8 cellular contexts compared by ENCODE assay signal in genomic region chr16:50741808-50742520, GRCh38. TPM values are rescaled to one million over a fixed set of nuclear protein-coding genes. Genes with fewer than 3 reads are reported as not detected.
DNase-seq lines count a peak whose midpoint lies in the region; ATAC-seq, FAIRE-seq and TF ChIP-seq lines count a peak whose summit lies in the region.

CYLD (plus strand) TSS chr16:50742086; CDS start chr16:50749699, 7,613 bp downstream.

- H3K27ac ChIP-seq in kidney (ENCODE audit: low read depth in 2 of 2, low read length in 2 of 2): peak within 1 kb of the TSS; percentile 45 to 79

- H3K36me3 Mint-ChIP-seq in chondrocyte (ENCODE audit: low read depth): peaks cover 3% of the 10 kb centered on the region

- no peaks in the 10 kb centered on the region for H3K36me3 ChIP-seq in kidney (ENCODE audit: control insufficient read depth in 1 of 2, insufficient read depth in 2 of 2, low read length in 2 of 2)

- H3K4me1 Mint-ChIP-seq in chondrocyte (ENCODE audit: low read depth): peaks cover 32% of the 10 kb centered on the region

- H3K4me1 ChIP-seq in kidney (ENCODE audit: control insufficient read depth in 1 of 2, insufficient read depth in 1 of 2, low read depth in 1 of 2, low read length in 2 of 2): peaks cover 3 to 5% of the 10 kb centered on the region in 2 donors

- peak within 1 kb of the TSS; percentile 89 for H3K27ac Mint-ChIP-seq in chondrocyte (ENCODE audit: unreplicated experiment)

- H3K9ac ChIP-seq in kidney (ENCODE audit: low read length in 2 of 2): peak within 1 kb of the TSS; percentile 83 to 85

- H3K9me3 ChIP-seq in kidney (ENCODE audit: control insufficient read depth in 1 of 2, low read length in 2 of 2): no peaks in the 10 kb centered on the region

- peak within 1 kb of the TSS; percentile 83 to 92 for H3K4me3 ChIP-seq in kidney (ENCODE audit: low read length in 2 of 2)

- TF ChIP-seq CTCF in chondrocyte (IDR thresholded peaks at IDR 0.05): no peak
- no peak for TF ChIP-seq CTCF in kidney (IDR thresholded peaks at IDR 0.05; ENCODE audit: borderline replicate concordance, extremely low read depth, insufficient read depth)

- intact Hi-C loops in kidney (cut with DNase I): no loop called here

- DNase-seq in AML-193 (lab: John Stamatoyannopoulos, UW): peak; percentile 99
- peak; percentile 99 for DNase-seq in NCI-H510A treated with DMSO at 0.1 percent for 48 hours (lab: John Stamatoyannopoulos, UW)
- peak; percentile 98 to 99 for DNase-seq in activated CD4-positive, alpha-beta T cell treated with anti-CD3 and anti-CD28 coated beads for 24 hours (ENCODE audit: low read depth in 2 of 2)
- peak; percentile 100 for DNase-seq in chondrocyte (ENCODE audit: low spot score)
- peak; percentile 100 for DNase-seq in kidney
- peak; percentile 100 for DNase-seq in stimulated activated CD4-positive, alpha-beta T cell treated with anti-CD3 and anti-CD28 coated beads, Interleukin-15, amount 100 ng/mL, for 24 hours

- peak; percentile 94 for ATAC-seq in HG03439 (IDR thresholded peaks at IDR 0.05; ENCODE audit: unreplicated experiment)

- H3K4me3 Mint-ChIP-seq in chondrocyte (ENCODE audit: unreplicated experiment): peak within 1 kb of the TSS; percentile 80

- no peaks in the 10 kb centered on the region for H3K9me3 Mint-ChIP-seq in chondrocyte (ENCODE audit: low read depth)

- TF ChIP-seq POLR2A in GM19193 (IDR thresholded peaks at IDR 0.05; ENCODE audit: extremely low read depth, insufficient read depth, insufficient read length): peak; percentile 69

- peaks cover 11% of the 10 kb centered on the region for H3K27me3 Mint-ChIP-seq in chondrocyte (ENCODE audit: low read depth)

- FAIRE-seq in kidney (lab: Jason Lieb, UNC): peak; percentile 99

RNA-seq across cellular contexts. Expression of gene CYLD, which starts in this region (rescaled TPM):
- total RNA-seq in chondrocyte (30.3 to 35.8 TPM (median 33.4 TPM) in 3 replicates), kidney (48.0 TPM)
- polyA plus RNA-seq in kidney (ENCODE audit: insufficient read depth, low read depth, low replicate concordance): 8.9 TPM

Comparison
In these comparisons a context has a peak if more than half of its experiments do, and no peak if none do; other contexts are left out.
1. Peak in every context shown above with its lines: DNase-seq, ATAC-seq, H3K4me3 ChIP-seq and H3K27ac ChIP-seq.